In genomic region chr5:66793049-66793448, GRCh38 we compare ENCODE assay signal across 15 cellular contexts.
"Had no signal": no experiment of that assay in that cellular context is flagged by ENCODE, and none has a peak within 500 bp of the region (broad histone marks: within the 10 kb centered on the region; RNA-seq: fewer than 3 reads in every experiment).

No MANE protein-coding gene starts in this region.

- DNase-seq: effector memory CD8-positive, alpha-beta T cell; gastrocnemius medialis; immature natural killer cell; mesendoderm; naive B cell; occipital lobe; pancreas; spleen; stimulated activated CD4-positive, alpha-beta T cell treated with anti-CD3 and anti-CD28 coated beads, Interleukin-15, amount 100 ng/mL, for 24 hours; stimulated activated CD4-positive, alpha-beta T cell treated with anti-CD3 and anti-CD28 coated beads, Interleukin-1b, Interleukin-23, amount 100 ng/mL, for 48 hours; stimulated activated CD4-positive, alpha-beta T cell treated with anti-CD3 and anti-CD28 coated beads, Interleukin-4, amount 100 ng/mL, for 24 hours; tibial artery; upper lobe of right lung had no signal

- ATAC-seq: effector memory CD8-positive, alpha-beta T cell; gastrocnemius medialis; pancreas; sciatic nerve; stimulated activated memory B cell treated with anti-CD40 and anti-IgM and Interleukin-4, amounts not matched to agents 10 μg/mL and 1 μg/mL and 100 μg/mL, for 72 hours; upper lobe of right lung had no signal
